ENCODE assay signal across 10 cellular contexts in the genomic region with DNA sequence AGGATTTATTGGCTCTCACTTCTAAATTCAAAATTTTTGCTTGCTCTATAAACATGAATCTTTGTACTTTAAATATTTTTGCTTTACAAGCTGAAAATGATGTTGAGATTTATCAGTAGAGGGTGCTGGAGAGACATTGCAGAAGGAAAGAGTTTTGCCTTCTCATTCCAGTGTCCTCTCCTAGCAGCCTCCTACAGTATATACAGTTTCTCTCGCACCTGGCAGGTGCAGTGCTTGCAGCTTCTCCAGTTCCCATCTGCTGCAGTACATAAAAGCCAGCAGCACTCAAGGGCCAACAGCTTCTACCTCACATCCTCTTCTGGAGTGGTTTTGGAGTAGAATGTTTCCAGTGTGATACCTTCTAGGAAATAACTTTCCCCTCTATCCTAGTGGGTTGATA.
DNase-seq lines count a peak whose midpoint lies in the region; ATAC-seq and TF ChIP-seq lines count a peak whose summit lies in the region.
"Had no signal": no experiment of that assay in that cellular context is flagged by ENCODE, and none has a peak within 500 bp of the region (broad histone marks: within the 10 kb centered on the region; RNA-seq: fewer than 3 reads in every experiment).

No MANE protein-coding gene starts in this region.

- H3K27me3 ChIP-seq in aorta (ENCODE audit: control insufficient read depth in 1 of 2, insufficient read depth in 2 of 2, low read length in 1 of 2) = no peaks in the 10 kb centered on the region

- TF ChIP-seq POLR2A in GM18505 (IDR thresholded peaks at IDR 0.05; ENCODE audit: borderline replicate concordance, extremely low read depth, insufficient read depth, insufficient read length) = no peak

- 33 to 40% methylated on average over 1 of the region's 1 CpG for WGBS in aorta, 2 donors

- H3K4me1 ChIP-seq in aorta (ENCODE audit: control insufficient read depth in 1 of 2, insufficient read depth in 2 of 2, low read length in 2 of 2) = no peaks in the 10 kb centered on the region
- H3K4me1 ChIP-seq: psoas muscle had no signal

- intact Hi-C loops in aorta (cut with DNase I) = no loop called here

- H3K27ac ChIP-seq in aorta (ENCODE audit: low read depth in 1 of 2, low read length in 2 of 2) = no peak overlapping the region
- H3K27ac ChIP-seq: psoas muscle had no signal

- DNase-seq in NCI-H82 (lab: John Stamatoyannopoulos, UW) (peak; percentile 18), NCI-H82 treated with DMSO at 0.1 percent for 48 hours (lab: John Stamatoyannopoulos, UW; ENCODE audit: unreplicated experiment) (no peak), NCI-H526 treated with DMSO at 0.1 percent for 48 hours (lab: John Stamatoyannopoulos, UW) (peak; percentile 62), dedifferentiated amniotic fluid mesenchymal stem cell (ENCODE audit: extremely low spot score) (peak; percentile 15), superior temporal gyrus (ENCODE audit: extremely low spot score) (peak; percentile 35), aorta (no peak)
- no peak for DNase-seq in stimulated activated CD4-positive, alpha-beta T cell treated with anti-CD3 and anti-CD28 coated beads, Interleukin-2, amount 100 ng/mL, for 48 hours
- DNase-seq: anterior cingulate cortex, psoas muscle had no signal

- H3K4me3 ChIP-seq in aorta (ENCODE audit: low read length in 2 of 2) = no peak overlapping the region
- H3K4me3 ChIP-seq: psoas muscle had no signal

- H3K9me3 ChIP-seq in aorta (ENCODE audit: control insufficient read depth, low read length) = no peaks in the 10 kb centered on the region
- H3K9me3 ChIP-seq: psoas muscle had no signal

- no peaks in the 10 kb centered on the region for H3K36me3 ChIP-seq in aorta (ENCODE audit: control insufficient read depth in 1 of 2, insufficient read depth in 2 of 2, low read length in 1 of 2)

- ATAC-seq in GM18505 (IDR thresholded peaks at IDR 0.05; ENCODE audit: unreplicated experiment) (no peak), aorta (ENCODE audit: low FRiP score) (no peak)
- ATAC-seq: psoas muscle had no signal

Comparison
In these comparisons a context has a peak if more than half of its experiments do, and no peak if none do; other contexts are left out.
1. DNase-seq: peak in NCI-H82 (single experiment), NCI-H526 treated with DMSO at 0.1 percent for 48 hours (single experiment), dedifferentiated amniotic fluid mesenchymal stem cell (single experiment) and superior temporal gyrus (single experiment); none in NCI-H82 treated with DMSO at 0.1 percent for 48 hours (single experiment), stimulated activated CD4-positive, alpha-beta T cell treated with anti-CD3 and anti-CD28 coated beads, Interleukin-2, amount 100 ng/mL, for 48 hours (0 of 2) and aorta (0 of 2).